23 cellular contexts compared by ENCODE assay signal in the genomic region with DNA sequence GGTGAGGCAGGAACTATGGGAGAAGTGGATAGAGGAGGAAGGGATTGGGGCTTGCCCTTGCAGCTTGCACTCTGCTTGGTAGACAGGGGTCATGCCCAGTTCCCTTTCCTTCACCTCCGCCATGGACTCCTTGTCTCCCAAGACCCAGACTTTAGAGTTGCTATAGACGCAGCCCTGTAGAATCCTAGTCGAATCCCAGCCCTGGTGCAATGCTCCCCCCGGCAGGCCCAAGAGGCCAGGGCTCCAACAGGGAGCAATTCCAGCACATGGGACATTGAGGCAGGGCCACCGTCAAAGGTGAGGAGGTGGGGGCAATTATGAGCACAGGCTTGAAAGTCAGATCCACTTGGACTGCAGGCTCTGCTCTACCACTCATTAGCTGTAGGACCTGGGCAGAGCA. TPM values are rescaled to one million over a fixed set of nuclear protein-coding genes. Genes with fewer than 3 reads are reported as not detected.
A peak's percentile ranks its signal among the peaks of the same experiment; 100 is the strongest.
DNase-seq lines count a peak whose midpoint lies in the region; ATAC-seq and TF ChIP-seq lines count a peak whose summit lies in the region.
"Had no signal": no experiment of that assay in that cellular context is flagged by ENCODE, and none has a peak within 500 bp of the region (broad histone marks: within the 10 kb centered on the region; RNA-seq: fewer than 3 reads in every experiment).

No MANE protein-coding gene starts in this region.

- H3K36me3 Mint-ChIP-seq in activated T-cell treated with anti-CD3 and anti-CD28 coated beads, Interleukin-2, amount 50 U/mL, for 24 hours (ENCODE audit: low read depth): no peaks in the 10 kb centered on the region
- H3K36me3 Mint-ChIP-seq in chondrocyte (ENCODE audit: low read depth) (no peaks in the 10 kb centered on the region), T-cell (no peaks in the 10 kb centered on the region)
- H3K36me3 Mint-ChIP-seq: CD4-positive, CD25-positive, alpha-beta regulatory T cell; mesothelial cell of epicardium; naive B cell; stimulated activated effector memory CD8-positive, alpha-beta T cell treated with anti-CD3 and anti-CD28 coated beads, Interleukin-12 subunit alpha, Interleukin-12 subunit beta, amount 100 ng/mL, for 72 hours had no signal

- no peaks in the 10 kb centered on the region for H3K27me3 Mint-ChIP-seq in activated T-cell treated with anti-CD3 and anti-CD28 coated beads, Interleukin-2, amount 50 U/mL, for 24 hours
- H3K27me3 Mint-ChIP-seq in chondrocyte (ENCODE audit: low read depth) (no peaks in the 10 kb centered on the region), T-cell (peaks cover 0 to 2% of the 10 kb centered on the region in 2 donors)

- CTCF ChIA-PET in T-cell (lab: Charles Lee): no interaction called here

- H3K27ac Mint-ChIP-seq in activated T-cell treated with anti-CD3 and anti-CD28 coated beads, Interleukin-2, amount 50 U/mL, for 24 hours: no peak overlapping the region
- H3K27ac Mint-ChIP-seq in chondrocyte (ENCODE audit: unreplicated experiment) (no peak overlapping the region), T-cell (no peak overlapping the region)
- H3K27ac Mint-ChIP-seq: naive B cell; stimulated activated effector memory CD8-positive, alpha-beta T cell treated with anti-CD3 and anti-CD28 coated beads, Interleukin-12 subunit alpha, Interleukin-12 subunit beta, amount 100 ng/mL, for 72 hours; T-helper 2 cell treated with Interferon-gamma antibody and Interleukin-4, amounts not matched to agents 5 μg/mL and 100 μg/mL, for 36 hours had no signal

- H3K9me3 Mint-ChIP-seq in activated T-cell treated with anti-CD3 and anti-CD28 coated beads, Interleukin-2, amount 50 U/mL, for 24 hours: no peaks in the 10 kb centered on the region
- H3K9me3 Mint-ChIP-seq in chondrocyte (ENCODE audit: low read depth) (no peaks in the 10 kb centered on the region), T-cell (no peaks in the 10 kb centered on the region)
- H3K9me3 Mint-ChIP-seq: CD4-positive, CD25-positive, alpha-beta regulatory T cell; mesothelial cell of epicardium; naive B cell; stimulated activated effector memory CD8-positive, alpha-beta T cell treated with anti-CD3 and anti-CD28 coated beads, Interleukin-12 subunit alpha, Interleukin-12 subunit beta, amount 100 ng/mL, for 72 hours; T-helper 2 cell treated with Interferon-gamma antibody and Interleukin-4, amounts not matched to agents 5 μg/mL and 100 μg/mL, for 36 hours had no signal

- no peaks in the 10 kb centered on the region for H3K4me1 Mint-ChIP-seq in activated T-cell treated with anti-CD3 and anti-CD28 coated beads, Interleukin-2, amount 50 U/mL, for 24 hours (ENCODE audit: low read depth)
- H3K4me1 Mint-ChIP-seq in chondrocyte (ENCODE audit: low read depth) (peaks cover 19% of the 10 kb centered on the region), T-cell (peaks cover 0 to 2% (median 0%) of the 10 kb centered on the region in 3 donors)
- H3K4me1 Mint-ChIP-seq: CD4-positive, CD25-positive, alpha-beta regulatory T cell had no signal

- no peak for ATAC-seq in T-cell (replicated peaks in 1 of 4)
- ATAC-seq in HG03108 (IDR thresholded peaks at IDR 0.05; ENCODE audit: unreplicated experiment): no peak
- no peak for ATAC-seq in GM19324 (IDR thresholded peaks at IDR 0.05; ENCODE audit: low FRiP score, unreplicated experiment)
- ATAC-seq: stimulated activated effector memory CD8-positive, alpha-beta T cell treated with anti-CD3 and anti-CD28 coated beads, Interleukin-12 subunit alpha, Interleukin-12 subunit beta, amount 100 ng/mL, for 72 hours had no signal

- H3K4me3 Mint-ChIP-seq in activated T-cell treated with anti-CD3 and anti-CD28 coated beads, Interleukin-2, amount 50 U/mL, for 24 hours: no peak overlapping the region
- H3K4me3 Mint-ChIP-seq in chondrocyte (ENCODE audit: unreplicated experiment) (no peak overlapping the region), T-cell (no peak overlapping the region)
- H3K4me3 Mint-ChIP-seq: CD4-positive, CD25-positive, alpha-beta regulatory T cell; mesothelial cell of epicardium; stimulated activated effector memory CD8-positive, alpha-beta T cell treated with anti-CD3 and anti-CD28 coated beads, Interleukin-12 subunit alpha, Interleukin-12 subunit beta, amount 100 ng/mL, for 72 hours; T-helper 2 cell treated with Interferon-gamma antibody and Interleukin-4, amounts not matched to agents 5 μg/mL and 100 μg/mL, for 36 hours had no signal

- no peak for TF ChIP-seq CTCF in chondrocyte (IDR thresholded peaks at IDR 0.05)

- peak; percentile 13 for DNase-seq in activated T-cell treated with anti-CD3 and anti-CD28 coated beads, Interleukin-2, amount 50 U/mL, for 24 hours
- DNase-seq in activated T-cell treated with anti-CD3 and anti-CD28 coated beads, Interleukin-2, amount 50 U/mL, for 1 hour: no peak
- DNase-seq in chondrocyte (ENCODE audit: low spot score): peak; percentile 36
- DNase-seq in mesenteric fat pad (ENCODE audit: low spot score): peak; percentile 82
- no peak for DNase-seq in T-cell
- DNase-seq: activated gamma-delta T cell treated with Interleukin-2 at 50 U/mL for 16 hours; CD4-positive, CD25-positive, alpha-beta regulatory T cell; cerebellar nuclear complex; GDM1; naive B cell; NCI-H2081; NCI-H2227 treated with DMSO at 0.1 percent for 48 hours; NCI-H526 treated with DMSO at 0.1 percent for 48 hours; NK-92 treated with Interleukin-12 subunit alpha and Interleukin-12 subunit beta, amount 100 ng/mL, for 24 hours had no signal

- peak overlapping the region; percentile 97 for H3K27ac ChIP-seq in temporal lobe (ENCODE audit: low read depth, low read length)
- H3K27ac ChIP-seq: KMS-11 had no signal

- POLR2A ChIA-PET in T-cell (lab: Charles Lee): interaction anchor here in 1 of 2 donors (0.5 kb wide), 1 partner anchor 295 kb away, joined by 3 read pairs; no protein-coding TSS in a partner anchor

RNA-seq across cellular contexts. Expression of a gene that starts 29.5 kb away (rescaled TPM):
- total RNA-seq in chondrocyte (3.1 to 3.3 TPM (median 3.3 TPM) in 3 replicates), mesenteric fat pad (3.0 TPM), temporal lobe (4.7 TPM), T-cell (10 to 100 TPM in 3 of 5 donors, 1 to 10 TPM in 2; 4.7 to 12.8 (median 12.3) TPM)

RNA-seq across cellular contexts. Expression of a gene that starts 31.3 kb away (rescaled TPM):
- total RNA-seq in chondrocyte (0.47 to 1.3 TPM (median 0.74 TPM) in 3 replicates), mesenteric fat pad (0.35 TPM), temporal lobe (24.6 TPM), T-cell (under 1 TPM in 2 of 5 donors, not detected in 3; 0.25 to 0.30 TPM)
- total RNA-seq: A172, pulmonary artery endothelial cell had no signal

RNA-seq across cellular contexts. Expression of a gene that starts 44.2 kb away (rescaled TPM):
- total RNA-seq in chondrocyte: 36.3 to 47.6 TPM (median 46.0 TPM) in 3 replicates
- total RNA-seq in mesenteric fat pad: 44.3 TPM
- total RNA-seq in temporal lobe: 9.3 TPM
- total RNA-seq in T-cell: 10 to 100 TPM; 11.1 to 12.9 (median 12.6) TPM

Comparison
In these comparisons a context has a peak if more than half of its experiments do, and no peak if none do; other contexts are left out.
1. DNase-seq: peak in activated T-cell treated with anti-CD3 and anti-CD28 coated beads, Interleukin-2, amount 50 U/mL, for 24 hours (single experiment), chondrocyte (single experiment) and mesenteric fat pad (single experiment); none in activated T-cell treated with anti-CD3 and anti-CD28 coated beads, Interleukin-2, amount 50 U/mL, for 1 hour (single experiment) and T-cell (0 of 34).
2. RNA of a gene that starts 31.3 kb away (total RNA-seq): 24.6 TPM in temporal lobe (single experiment); 0.47 to 1.3 TPM in chondrocyte, 0.35 TPM in mesenteric fat pad (single experiment) and 0.25 to 0.30 TPM in T-cell; every median in the first group is over 10 times any median in the second.